Comparison of ENCODE assay signal across 23 cellular contexts in genomic region chr6:152078804-152079203, GRCh38.
DNase-seq lines count a peak whose midpoint lies in the region; ATAC-seq and TF ChIP-seq lines count a peak whose summit lies in the region.
"Had no signal": no experiment of that assay in that cellular context is flagged by ENCODE, and none has a peak within 500 bp of the region (broad histone marks: within the 10 kb centered on the region; RNA-seq: fewer than 3 reads in every experiment).

No MANE protein-coding gene starts in this region.

- POLR2A ChIA-PET in HCT116 (lab: Charles Lee): interaction anchor here (0.6 kb wide), 1 partner anchor 19 kb away, joined by 4 read pairs; no protein-coding TSS in a partner anchor
- POLR2A ChIA-PET in WTC11 (lab: Charles Lee): no interaction called here

- DNase-seq in HCT116 (ENCODE audit: low read depth, low spot score): no peak
- peak; percentile 76 for DNase-seq in WTC11 (ENCODE audit: low spot score)
- DNase-seq in iPS DF 19.7 (ENCODE audit: low read depth, low spot score): peak; percentile 20
- DNase-seq in type B pancreatic cell (ENCODE audit: extremely low spot score, unreplicated experiment): no peak
- no peak for DNase-seq in NCI-H2081 treated with DMSO at 0.1 percent for 48 hours (lab: John Stamatoyannopoulos, UW)
- no peak for DNase-seq in NCI-H1048 (lab: John Stamatoyannopoulos, UW)
- no peak for DNase-seq in NCI-H1092 (lab: John Stamatoyannopoulos, UW)
- DNase-seq: CD4-positive, alpha-beta T cell; COR-L47; DMS79; KG1; NCI-H1105 treated with DMSO at 0.1 percent for 48 hours; NCI-H2029 treated with DMSO at 0.1 percent for 48 hours; NCI-H2171; NCI-H345; NCI-H524; NCI-H774; NK-92 treated with Interleukin-12 subunit alpha and Interleukin-12 subunit beta, amount 100 ng/mL, for 24 hours; SIG-M5 had no signal

- no peaks in the 10 kb centered on the region for H3K27me3 Mint-ChIP-seq in WTC11 (ENCODE audit: low read depth)
- peaks cover 11% of the 10 kb centered on the region for H3K27me3 Mint-ChIP-seq in type B pancreatic cell

- TF ChIP-seq POLR2A in HCT116 (IDR thresholded peaks at IDR 0.05; ENCODE audit: borderline replicate concordance, extremely low read depth, insufficient read depth, insufficient read length): no peak

- no peaks in the 10 kb centered on the region for H3K9me3 ChIP-seq in HCT116 (ENCODE audit: control insufficient read depth in 1 of 2, insufficient read depth in 1 of 2, low read depth in 1 of 2, low read length in 2 of 2)
- H3K9me3 ChIP-seq: HAP-1 had no signal

- BruUV-seq in HCT116 (replicated peaks; lab: Mats Ljungman, UMichigan): no TSS peak

- peaks cover 41% of the 10 kb centered on the region for H3K9me3 Mint-ChIP-seq in WTC11
- H3K9me3 Mint-ChIP-seq in type B pancreatic cell: peaks cover 5% of the 10 kb centered on the region

- intact Hi-C loops in HCT116 (cut with micrococcal nuclease): no loop called here

- H3K27me3 ChIP-seq in HCT116 (ENCODE audit: insufficient read depth, low read length): no peaks in the 10 kb centered on the region
- H3K27me3 ChIP-seq: BLaER1 had no signal

- peaks cover 8% of the 10 kb centered on the region for H3K4me1 Mint-ChIP-seq in WTC11
- H3K4me1 Mint-ChIP-seq in type B pancreatic cell (ENCODE audit: unreplicated experiment): no peaks in the 10 kb centered on the region

- no peaks in the 10 kb centered on the region for H3K79me2 ChIP-seq in HCT116 (ENCODE audit: insufficient read depth, low read length)

- H3K36me3 Mint-ChIP-seq in WTC11 (peaks cover 27% of the 10 kb centered on the region), type B pancreatic cell (no peaks in the 10 kb centered on the region)

- no peak overlapping the region for H2AFZ ChIP-seq in HCT116 (ENCODE audit: low read depth, low read length, poor library complexity, severe bottlenecking)

- H3K4me1 ChIP-seq in HCT116 (ENCODE audit: control insufficient read depth in 1 of 2, insufficient read depth in 2 of 2, low read length in 2 of 2): no peaks in the 10 kb centered on the region
- H3K4me1 ChIP-seq: BLaER1, HAP-1 had no signal

- H3K4me3 Mint-ChIP-seq in WTC11 (no peak overlapping the region), type B pancreatic cell (no peak overlapping the region)
- H3K4me3 Mint-ChIP-seq: CD4-positive, alpha-beta T cell had no signal

- H3K4me2 ChIP-seq in HCT116 (ENCODE audit: low read length): no peak overlapping the region
- H3K4me2 ChIP-seq: BLaER1 had no signal

- TF ChIP-seq RAD21 in HCT116 (IDR thresholded peaks at IDR 0.05; ENCODE audit: low read depth): no peak

- no peak overlapping the region for H3K9ac ChIP-seq in HCT116 (ENCODE audit: low read length)
- H3K9ac ChIP-seq: BLaER1 had no signal

- RAD21 ChIA-PET in HCT116 (lab: Charles Lee; ENCODE audit: low non-redundant PET in 1 of 2, low total read pairs in 2 of 2, uncharacterized antibody in 2 of 2, unreplicated experiment in 2 of 2): no interaction called here

- no peak overlapping the region for H3K27ac Mint-ChIP-seq in WTC11
- no peak overlapping the region for H3K27ac Mint-ChIP-seq in type B pancreatic cell
- H3K27ac Mint-ChIP-seq: CD4-positive, alpha-beta T cell had no signal

- no peak overlapping the region for H3K4me3 ChIP-seq in HCT116 (replicated peaks in 1 of 2; ENCODE audit: low read depth in 1 of 2, low read length in 2 of 2)
- H3K4me3 ChIP-seq: BLaER1, HAP-1 had no signal

- H4K20me1 ChIP-seq in HCT116 (ENCODE audit: insufficient read depth): no peaks in the 10 kb centered on the region
- H4K20me1 ChIP-seq: BLaER1 had no signal

- no peak overlapping the region for H3K27ac ChIP-seq in HCT116 (ENCODE audit: low read depth, low read length)
- H3K27ac ChIP-seq: BLaER1 had no signal

- H3K36me3 ChIP-seq in HCT116 (ENCODE audit: control insufficient read depth in 1 of 2, insufficient read depth in 2 of 2, low read length in 2 of 2): no peaks in the 10 kb centered on the region
- H3K36me3 ChIP-seq: BLaER1, HAP-1 had no signal

- peak in 2 of 3 experiments; percentile 20 to 25; a peak in 1 of 6 replicates for TF ChIP-seq CTCF in HCT116 (IDR thresholded peaks at IDR 0.05 in 2 of 3, conservative IDR thresholded peaks at IDR 0.05 in 1 of 3; ENCODE audit: borderline replicate concordance in 1 of 3, insufficient read depth in 1 of 3, low read depth in 2 of 3, low read length in 2 of 3)
- no peak for TF ChIP-seq CTCF in WTC11 (IDR thresholded peaks at IDR 0.05)
- TF ChIP-seq CTCF in type B pancreatic cell (conservative IDR thresholded peaks at IDR 0.05): peak; percentile 34

- CTCF ChIA-PET in HCT116 (lab: Charles Lee) (interaction anchor here (1.1 kb wide), 1 partner anchor 10 kb away, joined by 4 read pairs; no protein-coding TSS in a partner anchor), WTC11 (lab: Charles Lee) (interaction anchor here (0.5 to 1.9 kb wide), 19 partner anchors 12 to 431 kb away, joined by 3 to 18 read pairs (median 4); partner anchors contain the start of gene ESR1)

- no peak for ATAC-seq in HCT116
- ATAC-seq in WTC11: peak; percentile 99
- ATAC-seq: Panc1, SK-N-SH treated with all-trans-retinoic acid at 6 μM for 48 hours had no signal

- H3K9me2 ChIP-seq in HCT116 (ENCODE audit: insufficient read depth): no peaks in the 10 kb centered on the region

TF ChIP-seq in HCT116, 20 proteins besides CTCF, POLR2A, EP300 and RAD21:
- TF ChIP-seq POLR2AphosphoS5 (IDR thresholded peaks at IDR 0.05; ENCODE audit: low read depth, low read length) (no peak), SIN3A (IDR thresholded peaks at IDR 0.05; ENCODE audit: low read depth) (no peak), SP1 (IDR thresholded peaks at IDR 0.05; ENCODE audit: low read depth) (no peak), MAX (IDR thresholded peaks at IDR 0.05) (no peak), CBX3 (IDR thresholded peaks at IDR 0.05; ENCODE audit: low read depth) (no peak), FOSL1 (IDR thresholded peaks at IDR 0.05; ENCODE audit: low read depth) (no peak), CEBPB (IDR thresholded peaks at IDR 0.05; ENCODE audit: low read depth) (no peak), ELF1 (IDR thresholded peaks at IDR 0.05; ENCODE audit: borderline replicate concordance, low read depth) (no peak), EZH2phosphoT487 (IDR thresholded peaks at IDR 0.05; ENCODE audit: borderline replicate concordance) (no peak), SRF (IDR thresholded peaks at IDR 0.05; ENCODE audit: low read depth) (no peak), YY1 (IDR thresholded peaks at IDR 0.05; ENCODE audit: extremely low read depth, insufficient replicate concordance, low read depth, low read length) (no peak), EZH2 (IDR thresholded peaks at IDR 0.05) (no peak), ZFX (IDR thresholded peaks at IDR 0.05) (no peak), JUND (IDR thresholded peaks at IDR 0.05) (no peak), ZNF274 (IDR thresholded peaks at IDR 0.05; ENCODE audit: low read depth, low read length) (no peak), EGR1 (IDR thresholded peaks at IDR 0.05; ENCODE audit: low read depth) (no peak), TCF7L2 (IDR thresholded peaks at IDR 0.05; ENCODE audit: borderline replicate concordance, extremely low read depth, insufficient read depth, insufficient read length) (no peak)
- TF ChIP-seq, protein P1, sequence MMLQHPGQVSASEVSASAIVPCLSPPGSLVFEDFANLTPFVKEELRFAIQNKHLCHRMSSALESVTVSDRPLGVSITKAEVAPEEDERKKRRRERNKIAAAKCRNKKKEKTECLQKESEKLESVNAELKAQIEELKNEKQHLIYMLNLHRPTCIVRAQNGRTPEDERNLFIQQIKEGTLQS (IDR thresholded peaks at IDR 0.05): no peak

TF ChIP-seq in WTC11, 78 proteins besides CTCF, POLR2A, EP300 and RAD21:
- TF ChIP-seq GTF2I (CRISPR knock-in tag; conservative IDR thresholded peaks at IDR 0.05) (no peak), FOXK1 (CRISPR knock-in tag; IDR thresholded peaks at IDR 0.05) (peak; percentile 45; the same call in 1 of the 2 replicates), ATF2 (CRISPR knock-in tag; IDR thresholded peaks at IDR 0.05; ENCODE audit: borderline replicate concordance, low read depth) (no peak)

Comparison
In these comparisons a context has a peak if more than half of its experiments do, and no peak if none do; other contexts are left out.
1. DNase-seq: peak in WTC11 (single experiment) and iPS DF 19.7 (single experiment); none in HCT116 (single experiment), type B pancreatic cell (single experiment), NCI-H2081 treated with DMSO at 0.1 percent for 48 hours (single experiment), NCI-H1048 (single experiment) and NCI-H1092 (single experiment).
2. Of the 4 proteins assayed by ChIP-seq in both WTC11 and HCT116: peak only in WTC11: none; only in HCT116: CTCF; in both: none; in neither: 3.